ENCODE assay signal across 8 cellular contexts in genomic region chr2:215664847-215665525, GRCh38.
DNase-seq lines count a peak whose midpoint lies in the region; ATAC-seq and TF ChIP-seq lines count a peak whose summit lies in the region.

No MANE protein-coding gene starts in this region.

- no peaks in the 10 kb centered on the region for H3K4me1 ChIP-seq in HEK293 (ENCODE audit: control insufficient read depth, insufficient read depth, low read length)
- peaks cover 16% of the 10 kb centered on the region for H3K4me1 ChIP-seq in PC-9 (replicated peaks; ENCODE audit: insufficient read depth)
- H3K4me1 ChIP-seq in gastroesophageal sphincter = peaks cover 0 to 60% (median 9%) of the 10 kb centered on the region in 3 donors
- H3K4me1 ChIP-seq in OCI-LY7 (ENCODE audit: insufficient read depth, low read length, poor library complexity, severe bottlenecking) = no peaks in the 10 kb centered on the region

- ATAC-seq in gastroesophageal sphincter = peak; percentile 72
- no peak for ATAC-seq in activated CD4-positive, CD25-positive, alpha-beta regulatory T cell treated with anti-CD3 and anti-CD28 coated beads, Interleukin-2, amount 50 U/mL, for 24 hours

- CTCF ChIA-PET in HEK293 (lab: Yijun Ruan, JAX) = interaction anchor here (0.5 to 0.7 kb wide), 3 partner anchors 59 to 247 kb away, joined by 3 to 6 read pairs (median 3); no protein-coding TSS in a partner anchor
- CTCF ChIA-PET in PC-9 (lab: Charles Lee) = no interaction called here
- CTCF ChIA-PET in OCI-LY7 (lab: Charles Lee; ENCODE audit: unreplicated experiment) = no interaction called here

- TF ChIP-seq CTCF in GM06990 (IDR thresholded peaks at IDR 0.05; ENCODE audit: insufficient read depth, low read length, poor library complexity, severe bottlenecking) (no peak), HEK293 (tag by site-specific recombination; IDR thresholded peaks at IDR 0.05) (no peak), PC-9 (conservative IDR thresholded peaks at IDR 0.05) (no peak), gastroesophageal sphincter (IDR thresholded peaks at IDR 0.05) (no peak), OCI-LY7 (conservative IDR thresholded peaks at IDR 0.05; ENCODE audit: low read length) (no peak)

- intact Hi-C loops in PC-9 (cut with micrococcal nuclease; ENCODE audit: unreplicated experiment) = no loop called here
- intact Hi-C loops in OCI-LY7 (cut with micrococcal nuclease; ENCODE audit: unreplicated experiment) = no loop called here

- H3K27me3 ChIP-seq in GM06990 (replicated peaks; ENCODE audit: control insufficient read depth, insufficient read depth, low read length) (no peaks in the 10 kb centered on the region), PC-9 (ENCODE audit: insufficient read depth, low read depth) (no peaks in the 10 kb centered on the region), gastroesophageal sphincter (no peaks in the 10 kb centered on the region)

- POLR2A ChIA-PET in HEK293 (lab: Yijun Ruan, JAX) = no interaction called here
- POLR2A ChIA-PET in PC-9 (lab: Charles Lee; ENCODE audit: unreplicated experiment) = no interaction called here
- POLR2A ChIA-PET in OCI-LY7 (lab: Charles Lee) = interaction anchor here (1.4 kb wide), 1 partner anchor 12 kb away, joined by 3 read pairs; no protein-coding TSS in a partner anchor

- no peaks in the 10 kb centered on the region for H3K9me2 ChIP-seq in PC-9 (ENCODE audit: insufficient read depth)
- no peaks in the 10 kb centered on the region for H3K9me2 ChIP-seq in OCI-LY7 (ENCODE audit: insufficient read depth, low read length)

- H2AFZ ChIP-seq in PC-9 (peak overlapping the region; percentile 40; the same call in 1 of the 2 replicates), OCI-LY7 (ENCODE audit: low read length) (no peak overlapping the region)

- no peak for TF ChIP-seq POLR2A in gastroesophageal sphincter (IDR thresholded peaks at IDR 0.05)

- H3K36me3 ChIP-seq in GM06990 (ENCODE audit: control insufficient read depth, insufficient read depth, low read length) (no peaks in the 10 kb centered on the region), HEK293 (ENCODE audit: control insufficient read depth in 2 of 2, insufficient read depth in 1 of 2, low read length in 2 of 2) (no peaks in the 10 kb centered on the region), PC-9 (ENCODE audit: low read depth) (no peaks in the 10 kb centered on the region), gastroesophageal sphincter (no peaks in the 10 kb centered on the region), OCI-LY7 (ENCODE audit: insufficient read depth, low read length) (no peaks in the 10 kb centered on the region)

- H3K79me2 ChIP-seq in PC-9 (ENCODE audit: low read depth) (no peaks in the 10 kb centered on the region), OCI-LY7 (ENCODE audit: insufficient read depth, low read depth, low read length) (no peaks in the 10 kb centered on the region)

- H4K20me1 ChIP-seq in PC-9 (ENCODE audit: insufficient read depth) (no peaks in the 10 kb centered on the region), OCI-LY7 (ENCODE audit: insufficient read depth, low read length) (no peaks in the 10 kb centered on the region)

- H3K27ac ChIP-seq in HEK293 (ENCODE audit: extremely low read depth, low read depth, low read length) (no peak overlapping the region), PC-9 (peak overlapping the region; percentile 60), gastroesophageal sphincter (peak overlapping the region; percentile 23 to 86 (median 48)), OCI-LY7 (ENCODE audit: low read depth, low read length, poor library complexity, severe bottlenecking) (no peak overlapping the region)

- WGBS in gastroesophageal sphincter (ENCODE audit: low coverage in 1 of 2), 2 donors = 61 to 62% methylated on average over 3 of the region's 3 CpGs

- peak; percentile 47 for DNase-seq in GM06990 (ENCODE audit: extremely low read depth, insufficient read length)
- peak; percentile 14 to 88 for DNase-seq in PC-9
- no peak for DNase-seq in NCI-H1436 (lab: John Stamatoyannopoulos, UW)
- DNase-seq in OCI-LY7 (ENCODE audit: low spot score) = no peak
- DNase-seq in activated CD4-positive, alpha-beta T cell treated with anti-CD3 and anti-CD28 coated beads, Interleukin-2, amount 50 U/mL, for 1 hour = no peak

- H3K4me2 ChIP-seq in PC-9 = peak overlapping the region; percentile 36
- no peak overlapping the region for H3K4me2 ChIP-seq in OCI-LY7 (ENCODE audit: low read length)

- H3K9me3 ChIP-seq in HEK293 (ENCODE audit: control insufficient read depth, insufficient read depth, low read depth, low read length) (no peaks in the 10 kb centered on the region), PC-9 (ENCODE audit: insufficient read depth, low read depth) (peaks cover 14% of the 10 kb centered on the region; the same call in 1 of the 2 replicates), gastroesophageal sphincter (no peaks in the 10 kb centered on the region), OCI-LY7 (ENCODE audit: low read length) (no peaks in the 10 kb centered on the region)

- H3F3A ChIP-seq in PC-9 (ENCODE audit: insufficient read depth, low read depth) = peaks cover 8% of the 10 kb centered on the region; the same call in 1 of the 2 replicates

- H3K4me3 ChIP-seq in GM06990 (replicated peaks; ENCODE audit: low read depth, low read length) = no peak overlapping the region
- no peak overlapping the region for H3K4me3 ChIP-seq in HEK293 (ENCODE audit: low read depth, low read length)
- H3K4me3 ChIP-seq in PC-9 = no peak overlapping the region
- H3K4me3 ChIP-seq in gastroesophageal sphincter = no peak overlapping the region
- no peak overlapping the region for H3K4me3 ChIP-seq in OCI-LY7 (ENCODE audit: low read depth, low read length, poor library complexity, severe bottlenecking)

- no peak for TF ChIP-seq EP300 in gastroesophageal sphincter (IDR thresholded peaks at IDR 0.05)

- no TSS peak for BruUV-seq in PC-9 (replicated peaks; lab: Mats Ljungman, UMichigan)
- no TSS peak for BruUV-seq in OCI-LY7 (replicated peaks; lab: Mats Ljungman, UMichigan)

TF ChIP-seq in HEK293, 187 proteins besides CTCF, POLR2A, EP300 and RAD21:
- TF ChIP-seq ZNF792 (tag by site-specific recombination; IDR thresholded peaks at IDR 0.05) (no peak), ZNF335 (tag by site-specific recombination; conservative IDR thresholded peaks at IDR 0.05) (0 out of 2 replicates have a peak, but pooled peaks have one; percentile 18)
TF ChIP-seq in HEK293: peak in this region for 1.

Comparison
In these comparisons a context has a peak if more than half of its experiments do, and no peak if none do; other contexts are left out.
1. DNase-seq: peak in GM06990 (single experiment) and PC-9 (2 of 2); none in NCI-H1436 (single experiment), OCI-LY7 (single experiment) and activated CD4-positive, alpha-beta T cell treated with anti-CD3 and anti-CD28 coated beads, Interleukin-2, amount 50 U/mL, for 1 hour (single experiment).
2. H3K27ac ChIP-seq: peak in PC-9 (single experiment) and gastroesophageal sphincter (4 of 4); none in HEK293 (single experiment) and OCI-LY7 (single experiment).